In the genomic region with DNA sequence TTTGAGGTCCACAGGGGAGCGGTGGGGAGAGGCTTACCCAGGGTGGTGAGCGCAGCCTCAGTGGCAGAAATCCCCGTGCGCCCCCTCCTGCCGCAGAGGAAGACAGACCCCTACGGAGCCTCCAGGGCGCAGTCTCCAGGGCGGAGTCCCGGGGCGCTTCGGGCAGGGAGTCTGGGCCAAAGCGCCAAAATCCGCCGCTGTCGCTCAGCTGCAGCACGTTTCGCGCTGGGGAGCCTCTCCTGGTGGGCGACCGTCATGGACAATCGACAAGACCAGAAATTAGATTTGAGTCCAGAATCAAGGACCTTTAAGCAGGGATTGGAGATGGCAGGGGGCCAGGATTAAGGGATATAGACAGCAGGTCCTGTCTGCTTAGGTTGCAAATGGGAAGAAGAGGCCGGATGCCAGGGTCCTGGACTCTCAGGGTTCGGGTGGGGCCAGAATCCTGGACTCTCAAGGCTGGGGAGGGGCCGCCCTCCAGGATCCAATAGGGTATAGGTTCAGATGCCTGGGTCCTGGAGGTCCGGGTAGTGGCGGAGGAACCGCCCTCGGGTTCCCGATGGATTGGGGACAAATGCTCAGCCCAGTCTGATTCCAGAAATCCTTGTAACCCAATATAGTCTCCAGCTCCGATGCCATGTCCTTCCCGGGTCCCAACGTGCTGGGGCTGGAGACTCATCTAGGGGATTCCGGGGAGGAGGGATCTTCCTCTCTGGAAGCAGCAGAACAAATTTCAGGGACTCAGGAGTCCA, we compare ENCODE assay signal across 10 cellular contexts. TPM values are rescaled to one million over a fixed set of nuclear protein-coding genes. Genes with fewer than 3 reads are reported as not detected.
DNase-seq lines count a peak whose midpoint lies in the region; ATAC-seq lines count a peak whose summit lies in the region.
"Had no signal": no experiment of that assay in that cellular context is flagged by ENCODE, and none has a peak within 500 bp of the region (broad histone marks: within the 10 kb centered on the region; RNA-seq: fewer than 3 reads in every experiment).

No MANE protein-coding gene starts in this region.

- no peak overlapping the region for H2BK120ac ChIP-seq in neuronal stem cell (ENCODE audit: low read depth, low read length)

- H2AFZ ChIP-seq in neuronal stem cell (ENCODE audit: low read length) = peak overlapping the region; percentile 78

- H3K27me3 ChIP-seq in NT2/D1 (ENCODE audit: insufficient read depth, insufficient read length) (peaks cover 32% of the 10 kb centered on the region), neuronal stem cell (ENCODE audit: control insufficient read depth in 3 of 3, insufficient read depth in 3 of 3, low read depth in 1 of 3, low read length in 3 of 3) (peaks cover 6 to 38% (median 22%) of the 10 kb centered on the region in 3 experiments)

- no peak overlapping the region for H3K27ac Mint-ChIP-seq in central memory CD8-positive, alpha-beta T cell (ENCODE audit: low read depth)

- H3K79me1 ChIP-seq in neuronal stem cell (ENCODE audit: low read depth, low read length) = no peaks in the 10 kb centered on the region

- H3K4me3 ChIP-seq in NT2/D1 (ENCODE audit: insufficient read length, low read depth) (peak overlapping the region; percentile 36), neuronal stem cell (ENCODE audit: low read length in 2 of 2) (no peak overlapping the region)
- H3K4me3 ChIP-seq: left lung, uterus had no signal

- H3K9ac ChIP-seq in NT2/D1 (ENCODE audit: insufficient read length, low read depth) = peak overlapping the region; percentile 64
- H3K9ac ChIP-seq in neuronal stem cell (ENCODE audit: low read depth, low read length, poor library complexity) = no peak overlapping the region

- no peaks in the 10 kb centered on the region for H3K9me3 Mint-ChIP-seq in central memory CD8-positive, alpha-beta T cell

- H4K91ac ChIP-seq in neuronal stem cell (ENCODE audit: low read depth, low read length, poor library complexity) = no peak overlapping the region

- no peak overlapping the region for H3K23ac ChIP-seq in neuronal stem cell (ENCODE audit: low read depth, low read length, poor library complexity)

- DNase-seq in NCI-H82 (lab: John Stamatoyannopoulos, UW) = peak; percentile 49
- no peak for DNase-seq in NCI-H82 treated with DMSO at 0.1 percent for 48 hours (lab: John Stamatoyannopoulos, UW; ENCODE audit: unreplicated experiment)
- no peak for DNase-seq in NT2/D1 (ENCODE audit: low read depth, low spot score)
- DNase-seq in central memory CD8-positive, alpha-beta T cell (ENCODE audit: low spot score in 2 of 2) = no peak
- DNase-seq in neuronal stem cell (ENCODE audit: low spot score) = no peak
- DNase-seq in cortex of kidney (lab: John Stamatoyannopoulos, UW) = no peak
- DNase-seq in AML-193 (lab: John Stamatoyannopoulos, UW) = no peak

- H3K4me1 ChIP-seq in NT2/D1 (ENCODE audit: insufficient read depth, insufficient read length) (no peaks in the 10 kb centered on the region), neuronal stem cell (ENCODE audit: control insufficient read depth in 2 of 2, insufficient read depth in 1 of 2, low read depth in 1 of 2, low read length in 2 of 2) (no peaks in the 10 kb centered on the region)
- H3K4me1 ChIP-seq: uterus had no signal

- H3K36me3 Mint-ChIP-seq in central memory CD8-positive, alpha-beta T cell (ENCODE audit: insufficient read depth) = peaks cover 9% of the 10 kb centered on the region

- H2BK15ac ChIP-seq in neuronal stem cell (ENCODE audit: low read length) = no peak overlapping the region

- no peak overlapping the region for H3K4me2 ChIP-seq in neuronal stem cell (ENCODE audit: insufficient read depth, low read length, poor library complexity, severe bottlenecking)

- H3K27ac ChIP-seq in neuronal stem cell (replicated peaks; ENCODE audit: low read length) = no peak overlapping the region
- H3K27ac ChIP-seq: left lung, uterus had no signal

- H3K4me1 Mint-ChIP-seq in central memory CD8-positive, alpha-beta T cell = peaks cover 32% of the 10 kb centered on the region

- no peak overlapping the region for H3K14ac ChIP-seq in neuronal stem cell (ENCODE audit: low read length)

- no peak for ATAC-seq in central memory CD8-positive, alpha-beta T cell (replicated peaks; ENCODE audit: extremely low read depth, poor library complexity, severe bottlenecking)
- ATAC-seq in GM19351 (IDR thresholded peaks at IDR 0.05; ENCODE audit: unreplicated experiment) = no peak

- peak overlapping the region; percentile 35 for H2BK5ac ChIP-seq in neuronal stem cell (ENCODE audit: low read length)

- H3K4ac ChIP-seq in neuronal stem cell (ENCODE audit: low read length) = no peak overlapping the region

- peak overlapping the region; percentile 61 for H2AK5ac ChIP-seq in neuronal stem cell (ENCODE audit: low read depth, low read length)

- H3K27me3 Mint-ChIP-seq in central memory CD8-positive, alpha-beta T cell = peaks cover 58% of the 10 kb centered on the region

- no peaks in the 10 kb centered on the region for H3K9me3 ChIP-seq in NT2/D1 (ENCODE audit: insufficient read depth, low read length)
- no peaks in the 10 kb centered on the region for H3K9me3 ChIP-seq in neuronal stem cell (replicated peaks in 1 of 2; ENCODE audit: control insufficient read depth in 2 of 2, insufficient read depth in 1 of 2, low read depth in 1 of 2, low read length in 2 of 2)
- H3K9me3 ChIP-seq: left lung, uterus had no signal

- no peak overlapping the region for H2BK12ac ChIP-seq in neuronal stem cell (ENCODE audit: low read length)

- H3K18ac ChIP-seq in neuronal stem cell (ENCODE audit: low read length) = no peak overlapping the region

- no peaks in the 10 kb centered on the region for H3K36me3 ChIP-seq in NT2/D1 (ENCODE audit: insufficient read depth, insufficient read length, low read length)
- H3K36me3 ChIP-seq in neuronal stem cell (replicated peaks in 1 of 2; ENCODE audit: control insufficient read depth in 2 of 2, insufficient read depth in 2 of 2, low read length in 2 of 2) = no peaks in the 10 kb centered on the region
- H3K36me3 ChIP-seq: left lung, uterus had no signal

- no peak overlapping the region for H4K8ac ChIP-seq in neuronal stem cell (ENCODE audit: low read depth, low read length)

- H3K4me3 Mint-ChIP-seq in central memory CD8-positive, alpha-beta T cell = peak overlapping the region; percentile 12

- WGBS in neuronal stem cell (ENCODE audit: extremely low coverage in 2 of 2, insufficient read length in 2 of 2, insufficient replicate concordance in 1 of 2), 2 donors = no CpG with 5 or more reads among the region's 33 CpGs

RNA-seq across cellular contexts. Expression of a gene that starts 7.9 kb away (rescaled TPM):
- 20.5 TPM for polyA plus RNA-seq in neuronal stem cell (2013, experiment 1 of 2)
- 19.7 TPM for polyA plus RNA-seq in neuronal stem cell (2013, experiment 2 of 2)
